ENCODE assay signal across 23 cellular contexts in genomic region chr9:121749614-121750013, GRCh38.
DNase-seq lines count a peak whose midpoint lies in the region; ATAC-seq, FAIRE-seq and TF ChIP-seq lines count a peak whose summit lies in the region.
"Had no signal": no experiment of that assay in that cellular context is flagged by ENCODE, and none has a peak within 500 bp of the region (broad histone marks: within the 10 kb centered on the region; RNA-seq: fewer than 3 reads in every experiment).

No MANE protein-coding gene starts in this region.

- no peak for TF ChIP-seq EP300 in tibial nerve (IDR thresholded peaks at IDR 0.05)

- intact Hi-C loops in cardiac septum (cut with DNase I) (loop anchor here (2.0 kb wide), 1 partner anchor 241 kb away; no protein-coding TSS in a partner anchor), dorsolateral prefrontal cortex (cut with DNase I) (loop anchor here (10.0 kb wide), 2 partner anchors 245 to 345 kb away; partner anchors contain the start of gene TTLL11 (in 2 of the 2)), pancreas (cut with DNase I) (no loop called here)

- H3K27ac ChIP-seq in cardiac muscle cell, result peak overlapping the region; percentile 46
- H3K27ac ChIP-seq in dorsolateral prefrontal cortex, result peak overlapping the region in 57 of 59 donors; percentile 19 to 97 (median 86)
- H3K27ac ChIP-seq in pancreas, result peak overlapping the region in 3 of 4 donors; percentile 71 to 87 (median 80)
- peak overlapping the region; percentile 72 to 99 (median 92) for H3K27ac ChIP-seq in tibial nerve
- H3K27ac ChIP-seq: C4-2B, foreskin keratinocyte had no signal

- DNase-seq in cardiac muscle cell (ENCODE audit: low read depth in 1 of 2, low spot score in 1 of 2) (no peak), cardiac septum (ENCODE audit: low spot score) (no peak), dorsolateral prefrontal cortex (no peak), pancreas (no peak), tibial nerve (ENCODE audit: low spot score in 2 of 2) (no peak), DMS79 (lab: John Stamatoyannopoulos, UW) (no peak), NCI-H510A (lab: John Stamatoyannopoulos, UW) (no peak), NCI-H2196 (lab: John Stamatoyannopoulos, UW; ENCODE audit: unreplicated experiment) (no peak)
- DNase-seq: 8988T; activated CD4-positive, alpha-beta T cell treated with anti-CD3 and anti-CD28 coated beads, Interleukin-2, amount 10 ng/mL, durations not matched to agents 24 days and 14 days; activated naive CD4-positive, alpha-beta T cell treated with anti-CD3 and anti-CD28 coated beads for 36 hours; activated T-cell treated with anti-CD3 and anti-CD28 coated beads for 4 hours; DMS53; lower lobe of right lung; NCI-H2029; nephron progenitor cell; OCI-M1; SK-N-SH; stimulated activated CD4-positive, alpha-beta T cell treated with anti-CD3 and anti-CD28 coated beads, Interleukin-2, amount 100 ng/mL, for 48 hours had no signal

- FAIRE-seq in pancreas (lab: Jason Lieb, UNC), result no peak
- FAIRE-seq: GM19239 had no signal

- no peak for TF ChIP-seq CTCF in cardiac muscle cell (IDR thresholded peaks at IDR 0.05; ENCODE audit: low read depth, low read length)
- no peak for TF ChIP-seq CTCF in dorsolateral prefrontal cortex (IDR thresholded peaks at IDR 0.05 in 54 of 56, conservative IDR thresholded peaks at IDR 0.05 in 2 of 56; ENCODE audit: low read depth in 1 of 56, partially characterized antibody in 56 of 56)
- no peak for TF ChIP-seq CTCF in pancreas (IDR thresholded peaks at IDR 0.05)
- TF ChIP-seq CTCF in tibial nerve (IDR thresholded peaks at IDR 0.05), result no peak

- H3K4me1 ChIP-seq in cardiac muscle cell (ENCODE audit: low read depth) (peaks cover 13% of the 10 kb centered on the region), pancreas (peaks cover 0 to 16% (median 8%) of the 10 kb centered on the region in 3 donors), tibial nerve (peaks cover 0 to 100% (median 91%) of the 10 kb centered on the region in 4 donors)

- WGBS in pancreas, 2 donors, result 90% methylated on average over 10 of the region's 10 CpGs
- 76 to 80% methylated on average over 10 of the region's 10 CpGs for WGBS in tibial nerve, 2 donors

- no peak for ATAC-seq in pancreas
- ATAC-seq: lower lobe of right lung had no signal

- no peaks in the 10 kb centered on the region for H3K27me3 ChIP-seq in cardiac muscle cell
- H3K27me3 ChIP-seq in dorsolateral prefrontal cortex, result no peaks in the 10 kb centered on the region
- H3K27me3 ChIP-seq in pancreas, result no peaks in the 10 kb centered on the region
- H3K27me3 ChIP-seq in tibial nerve, result no peaks in the 10 kb centered on the region
- H3K27me3 ChIP-seq: brain microvascular endothelial cell, foreskin keratinocyte had no signal

- H3K36me3 ChIP-seq in cardiac muscle cell, result no peaks in the 10 kb centered on the region
- H3K36me3 ChIP-seq in pancreas, result no peaks in the 10 kb centered on the region
- no peaks in the 10 kb centered on the region for H3K36me3 ChIP-seq in tibial nerve
- H3K36me3 ChIP-seq: lower lobe of right lung had no signal

- no peak for TF ChIP-seq POLR2A in tibial nerve (IDR thresholded peaks at IDR 0.05)

- H3K9me3 ChIP-seq in cardiac muscle cell (ENCODE audit: low read depth), result no peaks in the 10 kb centered on the region
- no peaks in the 10 kb centered on the region for H3K9me3 ChIP-seq in pancreas
- no peaks in the 10 kb centered on the region for H3K9me3 ChIP-seq in tibial nerve
- H3K9me3 ChIP-seq: lower lobe of right lung, SK-N-SH had no signal

- H3K4me3 ChIP-seq in cardiac muscle cell, result no peak overlapping the region
- no peak overlapping the region for H3K4me3 ChIP-seq in dorsolateral prefrontal cortex
- H3K4me3 ChIP-seq in pancreas, result no peak overlapping the region
- H3K4me3 ChIP-seq in tibial nerve, result no peak overlapping the region
- H3K4me3 ChIP-seq: lower lobe of right lung had no signal

Comparison
In these comparisons a context has a peak if more than half of its experiments do, and no peak if none do; other contexts are left out.
1. intact Hi-C loops: an anchor here in cardiac septum (2.0 kb wide) and dorsolateral prefrontal cortex (10.0 kb wide); none called in pancreas.